In genomic region chr17:19021011-19021621, GRCh38 we compare ENCODE assay signal across 8 cellular contexts. TPM values are rescaled to one million over a fixed set of nuclear protein-coding genes. Genes with fewer than 3 reads are reported as not detected.
DNase-seq lines count a peak whose midpoint lies in the region; ATAC-seq and TF ChIP-seq lines count a peak whose summit lies in the region.
"Not testable (repeated sequence)": the region's sequence is repeated elsewhere in the genome, so short reads cannot be mapped to it uniquely, and the experiment has no call there.
"Had no signal": no experiment of that assay in that cellular context is flagged by ENCODE, and none has a peak within 500 bp of the region (broad histone marks: within the 10 kb centered on the region; RNA-seq: fewer than 3 reads in every experiment).

No MANE protein-coding gene starts in this region.

- H3K27ac ChIP-seq in CD4-positive, alpha-beta T cell (ENCODE audit: low read depth, low read length): peak overlapping the region; percentile 29
- not testable (repeated sequence) for H3K27ac ChIP-seq in right cardiac atrium (ENCODE audit: low read length)
- H3K27ac ChIP-seq in naive thymus-derived CD4-positive, alpha-beta T cell (ENCODE audit: low read depth, low read length): peak overlapping the region; percentile 21

- H3K27me3 Mint-ChIP-seq in CD4-positive, alpha-beta T cell; IgD-negative memory B cell; activated CD8-positive, alpha-beta T cell treated with anti-CD3 and anti-CD28 coated beads for 36 hours; chondrocyte (ENCODE audit: low read depth); naive thymus-derived CD4-positive, alpha-beta T cell; stimulated activated memory B cell treated with anti-CD40 and anti-IgM and Interleukin-4, amounts not matched to agents 10 μg/mL and 1 μg/mL and 100 μg/mL, for 72 hours: not testable (repeated sequence)

- not testable (repeated sequence) for ATAC-seq in CD4-positive, alpha-beta T cell (ENCODE audit: poor library complexity); activated CD8-positive, alpha-beta T cell treated with anti-CD3 and anti-CD28 coated beads for 36 hours; right cardiac atrium; naive thymus-derived CD4-positive, alpha-beta T cell; stimulated activated memory B cell treated with anti-CD40 and anti-IgM and Interleukin-4, amounts not matched to agents 10 μg/mL and 1 μg/mL and 100 μg/mL, for 72 hours

- not testable (repeated sequence) for H3K4me1 ChIP-seq in right cardiac atrium (ENCODE audit: control insufficient read depth, insufficient read depth, low read length)
- H3K4me1 ChIP-seq in naive thymus-derived CD4-positive, alpha-beta T cell (ENCODE audit: control insufficient read depth in 2 of 2, insufficient read depth in 2 of 2, low read length in 2 of 2): peaks cover 0 to 14% of the 10 kb centered on the region in 2 donors

- not testable (repeated sequence) for TF ChIP-seq CTCF in CD4-positive, alpha-beta T cell (IDR thresholded peaks at IDR 0.05); activated CD8-positive, alpha-beta T cell treated with anti-CD3 and anti-CD28 coated beads for 36 hours (IDR thresholded peaks at IDR 0.05); chondrocyte (IDR thresholded peaks at IDR 0.05)

- peak overlapping the region; percentile 57 for H3K27ac Mint-ChIP-seq in CD4-positive, alpha-beta T cell
- peak overlapping the region; percentile 31 to 83 (median 68) for H3K27ac Mint-ChIP-seq in IgD-negative memory B cell
- H3K27ac Mint-ChIP-seq in activated CD8-positive, alpha-beta T cell treated with anti-CD3 and anti-CD28 coated beads for 36 hours: peak overlapping the region; percentile 34
- not testable (repeated sequence) for H3K27ac Mint-ChIP-seq in chondrocyte (ENCODE audit: unreplicated experiment)
- peak overlapping the region in 4 of 9 donors; percentile 21 to 81 (median 61) for H3K27ac Mint-ChIP-seq in naive thymus-derived CD4-positive, alpha-beta T cell
- H3K27ac Mint-ChIP-seq in stimulated activated memory B cell treated with anti-CD40 and anti-IgM and Interleukin-4, amounts not matched to agents 10 μg/mL and 1 μg/mL and 100 μg/mL, for 72 hours: peak overlapping the region; percentile 51

- POLR2A ChIA-PET in CD4-positive, alpha-beta T cell (lab: Charles Lee): interaction anchor here (2.7 kb wide), 1 partner anchor 16 kb away, joined by 10 read pairs; the partner anchor contains the start of gene FAM83G
- POLR2A ChIA-PET in activated CD8-positive, alpha-beta T cell treated with anti-CD3 and anti-CD28 coated beads for 36 hours (lab: Charles Lee): interaction anchor here (0.6 kb wide), 1 partner anchor 87 kb away, joined by 3 read pairs; no protein-coding TSS in a partner anchor
- POLR2A ChIA-PET in naive thymus-derived CD4-positive, alpha-beta T cell (lab: Charles Lee): interaction anchor here (0.9 kb wide), 1 partner anchor 17 kb away, joined by 3 read pairs; the partner anchor contains the start of gene FAM83G

- peaks cover 0 to 50% (median 3%) of the 10 kb centered on the region in 3 experiments for H3K36me3 ChIP-seq in naive thymus-derived CD4-positive, alpha-beta T cell (ENCODE audit: control insufficient read depth in 2 of 3, insufficient read depth in 3 of 3, low read length in 3 of 3)

- H3K9me3 ChIP-seq in CD4-positive, alpha-beta T cell (ENCODE audit: control insufficient read depth, low read length); right cardiac atrium (ENCODE audit: control insufficient read depth, low read length); naive thymus-derived CD4-positive, alpha-beta T cell (ENCODE audit: control insufficient read depth in 2 of 3, low read length in 3 of 3): not testable (repeated sequence)

- not testable (repeated sequence) for DNase-seq in CD4-positive, alpha-beta T cell; activated CD8-positive, alpha-beta T cell treated with anti-CD3 and anti-CD28 coated beads for 36 hours
- DNase-seq in chondrocyte (ENCODE audit: low spot score) (peak; percentile 63), right cardiac atrium (peak; percentile 3 to 37 (median 14))
- peak in 1 of 9 donors; percentile 3 for DNase-seq in naive thymus-derived CD4-positive, alpha-beta T cell

- H3K4me1 Mint-ChIP-seq in CD4-positive, alpha-beta T cell (ENCODE audit: low read depth): peaks cover 35% of the 10 kb centered on the region
- peaks cover 15 to 20% (median 16%) of the 10 kb centered on the region in 3 donors for H3K4me1 Mint-ChIP-seq in IgD-negative memory B cell
- peaks cover 20% of the 10 kb centered on the region for H3K4me1 Mint-ChIP-seq in activated CD8-positive, alpha-beta T cell treated with anti-CD3 and anti-CD28 coated beads for 36 hours (ENCODE audit: low read depth)
- H3K4me1 Mint-ChIP-seq in chondrocyte (ENCODE audit: low read depth): not testable (repeated sequence)
- peaks cover 16 to 48% (median 40%) of the 10 kb centered on the region in 7 donors for H3K4me1 Mint-ChIP-seq in naive thymus-derived CD4-positive, alpha-beta T cell
- peaks cover 72% of the 10 kb centered on the region for H3K4me1 Mint-ChIP-seq in stimulated activated memory B cell treated with anti-CD40 and anti-IgM and Interleukin-4, amounts not matched to agents 10 μg/mL and 1 μg/mL and 100 μg/mL, for 72 hours

- H3K9me3 Mint-ChIP-seq in CD4-positive, alpha-beta T cell; IgD-negative memory B cell; activated CD8-positive, alpha-beta T cell treated with anti-CD3 and anti-CD28 coated beads for 36 hours; chondrocyte (ENCODE audit: low read depth); naive thymus-derived CD4-positive, alpha-beta T cell; stimulated activated memory B cell treated with anti-CD40 and anti-IgM and Interleukin-4, amounts not matched to agents 10 μg/mL and 1 μg/mL and 100 μg/mL, for 72 hours: not testable (repeated sequence)

- 93% methylated on average over 7 of the region's 7 CpGs for WGBS in right cardiac atrium

- H3K27me3 ChIP-seq in CD4-positive, alpha-beta T cell (ENCODE audit: control insufficient read depth, insufficient read depth, low read length); right cardiac atrium (ENCODE audit: control insufficient read depth, insufficient read depth); naive thymus-derived CD4-positive, alpha-beta T cell (ENCODE audit: control insufficient read depth in 2 of 2, insufficient read depth in 2 of 2, low read length in 2 of 2): not testable (repeated sequence)

- intact Hi-C loops in CD4-positive, alpha-beta T cell (cut with DNase I, micrococcal nuclease): loop anchor here in 1 of 2 experiments (2.0 kb wide), 1 partner anchor 20 kb away; no protein-coding TSS in a partner anchor
- intact Hi-C loops in activated CD8-positive, alpha-beta T cell treated with anti-CD3 and anti-CD28 coated beads for 36 hours (cut with micrococcal nuclease); right cardiac atrium (cut with DNase I); naive thymus-derived CD4-positive, alpha-beta T cell (cut with micrococcal nuclease): not testable (repeated sequence)

- not testable (repeated sequence) for H3K4me3 ChIP-seq in right cardiac atrium (ENCODE audit: low read length); naive thymus-derived CD4-positive, alpha-beta T cell (ENCODE audit: low read length)

- CTCF ChIA-PET in CD4-positive, alpha-beta T cell (lab: Charles Lee); naive thymus-derived CD4-positive, alpha-beta T cell (lab: Charles Lee): not testable (repeated sequence)
- CTCF ChIA-PET in activated CD8-positive, alpha-beta T cell treated with anti-CD3 and anti-CD28 coated beads for 36 hours (lab: Charles Lee): interaction anchor here (2.1 kb wide), 1 partner anchor 60 kb away, joined by 8 read pairs; no protein-coding TSS in a partner anchor

- H3K4me3 Mint-ChIP-seq in CD4-positive, alpha-beta T cell; IgD-negative memory B cell; activated CD8-positive, alpha-beta T cell treated with anti-CD3 and anti-CD28 coated beads for 36 hours; chondrocyte (ENCODE audit: unreplicated experiment); naive thymus-derived CD4-positive, alpha-beta T cell; stimulated activated memory B cell treated with anti-CD40 and anti-IgM and Interleukin-4, amounts not matched to agents 10 μg/mL and 1 μg/mL and 100 μg/mL, for 72 hours: not testable (repeated sequence)

- H3K36me3 Mint-ChIP-seq in CD4-positive, alpha-beta T cell (ENCODE audit: low read depth): peaks cover 48% of the 10 kb centered on the region
- not testable (repeated sequence) for H3K36me3 Mint-ChIP-seq in IgD-negative memory B cell; chondrocyte (ENCODE audit: low read depth)
- peaks cover 13% of the 10 kb centered on the region for H3K36me3 Mint-ChIP-seq in activated CD8-positive, alpha-beta T cell treated with anti-CD3 and anti-CD28 coated beads for 36 hours (ENCODE audit: low read depth)
- peaks cover 0 to 17% (median 9%) of the 10 kb centered on the region in 5 donors for H3K36me3 Mint-ChIP-seq in naive thymus-derived CD4-positive, alpha-beta T cell
- H3K36me3 Mint-ChIP-seq in stimulated activated memory B cell treated with anti-CD40 and anti-IgM and Interleukin-4, amounts not matched to agents 10 μg/mL and 1 μg/mL and 100 μg/mL, for 72 hours: peaks cover 38% of the 10 kb centered on the region

RNA-seq across cellular contexts. Expression of gene FAM83G, which starts 16.6 kb away (rescaled TPM):
- total RNA-seq in CD4-positive, alpha-beta T cell: 1 to 10 TPM; 2.9 to 3.0 TPM
- polyA plus RNA-seq in IgD-negative memory B cell (6.8 TPM), right cardiac atrium (18.7 TPM)
- 10 to 100 TPM; 11.9 to 12.1 TPM for total RNA-seq in activated CD8-positive, alpha-beta T cell treated with anti-CD3 and anti-CD28 coated beads for 36 hours
- total RNA-seq in chondrocyte (3.4 to 9.4 TPM (median 8.2 TPM) in 3 replicates), right cardiac atrium (10 to 100 TPM; 27.7 to 40.2 (median 30.3) TPM)
- 1 to 10 TPM; 3.9 to 9.1 (median 6.9) TPM for total RNA-seq in naive thymus-derived CD4-positive, alpha-beta T cell
- polyA plus RNA-seq in naive thymus-derived CD4-positive, alpha-beta T cell: 1 to 10 TPM; 1.6 to 3.6 TPM

RNA-seq across cellular contexts. Expression of gene GRAP, which starts 25.6 kb away (rescaled TPM):
- 10 to 100 TPM; 20.1 to 20.4 TPM for total RNA-seq in CD4-positive, alpha-beta T cell
- 123 TPM for polyA plus RNA-seq in IgD-negative memory B cell
- 10 to 100 TPM; 11.9 to 12.2 TPM for total RNA-seq in activated CD8-positive, alpha-beta T cell treated with anti-CD3 and anti-CD28 coated beads for 36 hours
- total RNA-seq in chondrocyte: 0.13 to 0.35 TPM in 2 of 3 replicates, not detected in the other
- 1 to 10 TPM; 2.8 to 4.1 (median 3.6) TPM for total RNA-seq in right cardiac atrium
- 2.3 TPM for polyA plus RNA-seq in right cardiac atrium
- 10 to 100 TPM; 31.9 to 85.5 (median 45.6) TPM for total RNA-seq in naive thymus-derived CD4-positive, alpha-beta T cell
- polyA plus RNA-seq in naive thymus-derived CD4-positive, alpha-beta T cell: 100 to 1,000 TPM in 1 of 2 donors, 10 to 100 TPM in 1; 97.6 to 162 TPM
- total RNA-seq: GM23248 had no signal
- polyA plus RNA-seq: GM23248 had no signal
